9 cellular contexts compared by ENCODE assay signal in the genomic region with DNA sequence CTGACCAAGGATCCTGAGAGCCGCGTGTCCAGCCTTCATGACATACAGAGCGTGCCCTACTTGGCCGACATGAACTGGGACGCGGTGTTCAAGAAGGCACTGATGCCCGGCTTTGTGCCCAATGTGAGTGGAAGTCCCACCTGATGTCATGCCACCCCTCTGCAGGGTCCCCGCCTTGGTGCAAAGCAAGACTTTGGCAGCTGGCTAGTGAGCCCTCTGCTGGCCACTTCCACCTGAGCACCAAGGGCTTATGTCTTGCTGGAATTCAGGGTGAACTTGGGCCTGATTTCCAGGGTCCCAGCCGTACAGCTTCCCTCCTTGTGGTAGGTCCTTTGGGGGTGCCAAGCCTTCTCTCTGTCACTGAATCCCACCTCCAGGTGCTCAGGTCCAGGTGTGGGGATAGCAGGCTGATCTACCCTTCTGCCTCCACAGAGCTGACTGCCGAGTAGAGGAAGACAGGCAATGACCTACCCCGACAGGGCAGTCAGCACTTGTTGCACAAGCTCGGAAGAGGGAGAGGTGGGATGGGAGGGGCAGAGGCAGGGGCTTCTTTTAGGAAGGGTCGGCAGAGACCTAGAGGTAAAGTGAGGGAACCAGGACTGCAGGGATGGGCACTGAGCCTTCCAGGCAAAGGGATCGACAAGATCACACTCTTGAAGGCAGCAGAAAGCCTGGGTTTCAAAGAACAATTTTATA.
DNase-seq lines count a peak whose midpoint lies in the region; ATAC-seq and TF ChIP-seq lines count a peak whose summit lies in the region.
"Had no signal": no experiment of that assay in that cellular context is flagged by ENCODE, and none has a peak within 500 bp of the region (broad histone marks: within the 10 kb centered on the region; RNA-seq: fewer than 3 reads in every experiment).

No MANE protein-coding gene starts in this region.

- H3K9me3 Mint-ChIP-seq in Calu3 (ENCODE audit: low read depth, unreplicated experiment) = peaks cover 7% of the 10 kb centered on the region
- H3K9me3 Mint-ChIP-seq in activated CD8-positive, alpha-beta memory T cell treated with anti-CD3 and anti-CD28 coated beads, Interleukin-2, amount 10 ng/mL, durations not matched to agents 7 days and 5 days (ENCODE audit: low read depth) = no peaks in the 10 kb centered on the region

- H3K27me3 ChIP-seq in mesenchymal stem cell (ENCODE audit: control insufficient read depth in 1 of 2, insufficient read depth in 1 of 2, low read length in 2 of 2) = no peaks in the 10 kb centered on the region
- H3K27me3 ChIP-seq: suprapubic skin had no signal

- no peak overlapping the region for H3K14ac ChIP-seq in mesenchymal stem cell (ENCODE audit: low read length in 2 of 2)

- H3K27me3 Mint-ChIP-seq in Calu3 (ENCODE audit: unreplicated experiment) = no peaks in the 10 kb centered on the region
- no peaks in the 10 kb centered on the region for H3K27me3 Mint-ChIP-seq in activated CD8-positive, alpha-beta memory T cell treated with anti-CD3 and anti-CD28 coated beads, Interleukin-2, amount 10 ng/mL, durations not matched to agents 7 days and 5 days

- no peak overlapping the region for H2BK15ac ChIP-seq in mesenchymal stem cell (ENCODE audit: low read depth, poor library complexity, severe bottlenecking)

- no peak for ATAC-seq in GM18511 (IDR thresholded peaks at IDR 0.05; ENCODE audit: unreplicated experiment)
- ATAC-seq in activated CD8-positive, alpha-beta memory T cell treated with anti-CD3 and anti-CD28 coated beads, Interleukin-2, amount 10 ng/mL, durations not matched to agents 7 days and 5 days = no peak

- no peaks in the 10 kb centered on the region for H3K36me3 Mint-ChIP-seq in Calu3 (ENCODE audit: insufficient read depth, unreplicated experiment)
- H3K36me3 Mint-ChIP-seq in activated CD8-positive, alpha-beta memory T cell treated with anti-CD3 and anti-CD28 coated beads, Interleukin-2, amount 10 ng/mL, durations not matched to agents 7 days and 5 days = no peaks in the 10 kb centered on the region

- 75% methylated on average over 14 of the region's 14 CpGs for WGBS in mesenchymal stem cell

- no peak overlapping the region for H3K18ac ChIP-seq in mesenchymal stem cell (ENCODE audit: low read depth in 1 of 2, low read length in 2 of 2)

- no peak overlapping the region for H2BK120ac ChIP-seq in mesenchymal stem cell (ENCODE audit: low read depth, low read length)

- H2BK12ac ChIP-seq in mesenchymal stem cell (ENCODE audit: low read length in 2 of 2) = no peak overlapping the region

- H3K79me1 ChIP-seq in mesenchymal stem cell (replicated peaks; ENCODE audit: low read length, poor library complexity, severe bottlenecking) = no peaks in the 10 kb centered on the region

- DNase-seq in GM03348 (ENCODE audit: low spot score) (peak; percentile 73), Kasumi-1 (lab: John Stamatoyannopoulos, UW) (peak; percentile 25 to 42), choroid plexus epithelial cell (ENCODE audit: low read depth) (peak; percentile 54), mesenchymal stem cell (peak; percentile 32), Calu3 (no peak), medulla oblongata (ENCODE audit: extremely low spot score) (no peak)
- DNase-seq in activated CD8-positive, alpha-beta memory T cell treated with anti-CD3 and anti-CD28 coated beads, Interleukin-2, amount 10 ng/mL, durations not matched to agents 7 days and 5 days = no peak

- H3K9me3 ChIP-seq in mesenchymal stem cell (ENCODE audit: control insufficient read depth, low read length) = no peaks in the 10 kb centered on the region
- H3K9me3 ChIP-seq: suprapubic skin had no signal

- peak; percentile 83 for TF ChIP-seq CTCF in choroid plexus epithelial cell (conservative IDR thresholded peaks at IDR 0.05; ENCODE audit: low read depth, low read length)
- TF ChIP-seq CTCF in Calu3 (IDR thresholded peaks at IDR 0.05; ENCODE audit: unreplicated experiment) = no peak

- H3K4me3 Mint-ChIP-seq in Calu3 (ENCODE audit: low read depth, unreplicated experiment) = no peak overlapping the region
- H3K4me3 Mint-ChIP-seq in activated CD8-positive, alpha-beta memory T cell treated with anti-CD3 and anti-CD28 coated beads, Interleukin-2, amount 10 ng/mL, durations not matched to agents 7 days and 5 days = no peak overlapping the region

- H2AK5ac ChIP-seq in mesenchymal stem cell (ENCODE audit: low read length, severe bottlenecking) = no peak overlapping the region

- H3K4me3 ChIP-seq in choroid plexus epithelial cell (ENCODE audit: low read depth, low read length) (no peak overlapping the region), mesenchymal stem cell (ENCODE audit: insufficient read depth in 1 of 2, low read depth in 1 of 2, low read length in 2 of 2) (no peak overlapping the region)
- H3K4me3 ChIP-seq: suprapubic skin had no signal

- intact Hi-C loops in Calu3 (cut with micrococcal nuclease; ENCODE audit: unreplicated experiment) = no loop called here

- CTCF ChIA-PET in Calu3 (lab: Charles Lee) = no interaction called here
- CTCF ChIA-PET in activated CD8-positive, alpha-beta memory T cell treated with anti-CD3 and anti-CD28 coated beads, Interleukin-2, amount 10 ng/mL, durations not matched to agents 7 days and 5 days (lab: Charles Lee) = interaction anchor here (0.9 kb wide), 1 partner anchor 11 kb away, joined by 3 read pairs; no protein-coding TSS in a partner anchor

- H3K36me3 ChIP-seq in mesenchymal stem cell (ENCODE audit: control insufficient read depth in 1 of 2, insufficient read depth in 2 of 2, low read depth in 1 of 2, low read length in 2 of 2) = peaks cover 0 to 36% of the 10 kb centered on the region in 2 experiments
- H3K36me3 ChIP-seq: suprapubic skin had no signal

- H4K8ac ChIP-seq in mesenchymal stem cell (ENCODE audit: low read length) = no peak overlapping the region

- H3K4me1 ChIP-seq in mesenchymal stem cell (ENCODE audit: control insufficient read depth, insufficient read depth, low read depth, low read length) = no peaks in the 10 kb centered on the region
- H3K4me1 ChIP-seq: suprapubic skin had no signal

- no peak overlapping the region for H3K23ac ChIP-seq in mesenchymal stem cell (ENCODE audit: low read length in 2 of 2)

- H3K4me2 ChIP-seq in mesenchymal stem cell (ENCODE audit: low read length, poor library complexity, severe bottlenecking) = no peak overlapping the region

- H3K4me1 Mint-ChIP-seq in Calu3 (ENCODE audit: low read depth, unreplicated experiment) = no peaks in the 10 kb centered on the region
- H3K4me1 Mint-ChIP-seq in activated CD8-positive, alpha-beta memory T cell treated with anti-CD3 and anti-CD28 coated beads, Interleukin-2, amount 10 ng/mL, durations not matched to agents 7 days and 5 days = no peaks in the 10 kb centered on the region

- H3K4ac ChIP-seq in mesenchymal stem cell (ENCODE audit: low read depth in 1 of 2, low read length in 2 of 2) = no peak overlapping the region

- H4K91ac ChIP-seq in mesenchymal stem cell (ENCODE audit: low read length) = no peak overlapping the region

- H3K27ac Mint-ChIP-seq in Calu3 (ENCODE audit: unreplicated experiment) = no peak overlapping the region
- H3K27ac Mint-ChIP-seq in activated CD8-positive, alpha-beta memory T cell treated with anti-CD3 and anti-CD28 coated beads, Interleukin-2, amount 10 ng/mL, durations not matched to agents 7 days and 5 days = no peak overlapping the region

- no peak overlapping the region for H2AFZ ChIP-seq in mesenchymal stem cell (ENCODE audit: low read depth, low read length)

- H3K27ac ChIP-seq in mesenchymal stem cell (ENCODE audit: low read length, poor library complexity, severe bottlenecking) = no peak overlapping the region
- H3K27ac ChIP-seq: suprapubic skin had no signal

- H3K9ac ChIP-seq in mesenchymal stem cell (ENCODE audit: low read length) = no peak overlapping the region

- no TSS peak for BruUV-seq in Calu3 (replicated peaks; lab: Mats Ljungman, UMichigan)

- H2BK5ac ChIP-seq in mesenchymal stem cell (ENCODE audit: low read depth, low read length, poor library complexity, severe bottlenecking) = no peak overlapping the region

Comparison
In these comparisons a context has a peak if more than half of its experiments do, and no peak if none do; other contexts are left out.
1. DNase-seq: peak in GM03348 (single experiment), Kasumi-1 (2 of 2), choroid plexus epithelial cell (single experiment) and mesenchymal stem cell (single experiment); none in Calu3 (single experiment), medulla oblongata (single experiment) and activated CD8-positive, alpha-beta memory T cell treated with anti-CD3 and anti-CD28 coated beads, Interleukin-2, amount 10 ng/mL, durations not matched to agents 7 days and 5 days (single experiment).